Comparison of ENCODE assay signal across 1 cellular context in genomic region chr2:47256416-47257087, GRCh38.
TF ChIP-seq lines count a peak whose summit lies in the region.

No MANE protein-coding gene starts in this region.

TF ChIP-seq in GM23338, 12 proteins besides CTCF, POLR2A, EP300 and RAD21 (continued from another document):
- TF ChIP-seq REST (IDR thresholded peaks at IDR 0.05; ENCODE audit: unreplicated experiment) (no peak), ZNF462 (CRISPR knock-in tag; IDR thresholded peaks at IDR 0.05) (no peak), STAT1 (IDR thresholded peaks at IDR 0.05; ENCODE audit: unreplicated experiment) (no peak)
TF ChIP-seq in GM23338: peak in this region for 0.
